ENCODE assay signal across 9 cellular contexts in the genomic region with DNA sequence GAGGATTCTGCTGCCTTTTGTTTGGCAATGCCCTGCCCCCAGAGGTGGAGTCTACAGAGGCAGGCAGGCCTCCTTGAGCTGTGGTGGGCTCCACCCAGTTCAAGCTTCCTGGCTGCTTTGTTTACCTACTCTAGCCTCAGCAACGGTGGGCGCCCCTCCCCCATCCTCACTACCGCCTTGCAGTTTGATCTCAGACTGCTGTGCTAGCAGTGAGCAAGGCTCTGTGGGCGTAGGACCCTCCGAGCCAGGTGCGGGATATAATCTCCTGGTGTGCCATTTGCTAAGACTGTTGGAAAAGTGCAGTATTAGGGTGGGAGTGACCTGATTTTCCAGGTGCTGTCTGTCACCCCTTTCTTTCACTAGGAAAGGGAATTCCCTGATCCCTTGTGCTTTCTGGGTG. TPM values are rescaled to one million over a fixed set of nuclear protein-coding genes. Genes with fewer than 3 reads are reported as not detected.
"Had no signal": no experiment of that assay in that cellular context is flagged by ENCODE, and none has a peak within 500 bp of the region (broad histone marks: within the 10 kb centered on the region; RNA-seq: fewer than 3 reads in every experiment).

No MANE protein-coding gene starts in this region.

RNA-seq across cellular contexts. Expression of gene DDC, which starts 11.2 kb away (rescaled TPM):
- total RNA-seq: OCI-LY7, PC-3, PC-9, Right ventricle myocardium inferior, Right ventricle myocardium superior, RPMI7951, SJCRH30, SJSA1, SK-MEL-5 had no signal
